12 cellular contexts compared by ENCODE assay signal in genomic region chr4:171774642-171775041, GRCh38. TPM values are rescaled to one million over a fixed set of nuclear protein-coding genes. Genes with fewer than 3 reads are reported as not detected.
"Had no signal": no experiment of that assay in that cellular context is flagged by ENCODE, and none has a peak within 500 bp of the region (broad histone marks: within the 10 kb centered on the region; RNA-seq: fewer than 3 reads in every experiment).

No MANE protein-coding gene starts in this region.

- H3K36me3 ChIP-seq: HAP-1 had no signal

- H3K4me3 ChIP-seq: GM23248, HAP-1 had no signal

- H2AFZ ChIP-seq: GM23248 had no signal

- H3K9me3 ChIP-seq: HAP-1 had no signal

- H3K27ac ChIP-seq: GM23248, HL-60, KMS-11 had no signal

- ATAC-seq: HCT116 had no signal

- H3K4me2 ChIP-seq: KMS-11 had no signal

- H3K9ac ChIP-seq: GM23248, KMS-11 had no signal

- DNase-seq: GM23248, GOT3, H7, HFFc6, IMR-90, KBM-7 had no signal

- H3K27ac Mint-ChIP-seq: HFFc6 had no signal

- H3K4me3 Mint-ChIP-seq: HFFc6 had no signal

- H3K4me1 ChIP-seq: HAP-1 had no signal

RNA-seq across cellular contexts. Expression of gene GALNTL6, which starts 38.6 kb away (rescaled TPM):
- total RNA-seq: GM23248, H4, HT1080 had no signal
- polyA plus RNA-seq: GM23248, IMR-90 had no signal
